19 cellular contexts compared by ENCODE assay signal in the genomic region with DNA sequence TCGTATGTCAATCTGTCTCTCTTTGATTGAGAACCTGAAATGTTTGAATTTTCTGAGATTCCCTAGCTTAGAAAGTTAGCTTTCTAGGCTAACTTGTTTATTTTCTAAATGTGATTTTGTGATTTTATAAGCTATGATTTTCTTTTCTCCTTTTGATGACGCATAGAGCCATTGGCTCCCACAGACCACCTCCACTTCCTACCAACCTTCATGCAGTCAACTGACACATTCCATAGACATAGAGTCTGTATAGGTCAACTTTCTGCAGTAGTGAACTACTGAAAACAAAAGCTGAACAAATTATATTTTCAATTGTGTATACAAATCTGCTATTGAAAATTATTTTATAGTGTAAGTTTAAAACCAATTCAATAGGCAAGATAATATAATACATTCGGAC. TPM values are rescaled to one million over a fixed set of nuclear protein-coding genes. Genes with fewer than 3 reads are reported as not detected.
"Had no signal": no experiment of that assay in that cellular context is flagged by ENCODE, and none has a peak within 500 bp of the region (broad histone marks: within the 10 kb centered on the region; RNA-seq: fewer than 3 reads in every experiment).

No MANE protein-coding gene starts in this region.

- H3K4me3 Mint-ChIP-seq: neural crest cell had no signal

- H3K27ac ChIP-seq: coronary artery, epithelial cell of prostate, gastrocnemius medialis, pancreas, stomach, thoracic aorta had no signal

- H3K4me3 ChIP-seq: coronary artery, gastrocnemius medialis, pancreas, stomach, thoracic aorta had no signal

- H3K27me3 ChIP-seq: gastrocnemius medialis, pancreas, stomach had no signal

- H3K9me3 ChIP-seq: gastrocnemius medialis, pancreas, stomach, thoracic aorta had no signal

- DNase-seq: activated CD4-positive, alpha-beta T cell treated with anti-CD3 and anti-CD28 coated beads for 1 hour; activated CD8-positive, alpha-beta memory T cell treated with anti-CD3 and anti-CD28 coated beads for 24 hours; activated effector memory CD4-positive, alpha-beta T cell treated with Interleukin-2 at 50 U/mL for 16 hours; caudate nucleus; effector CD8-positive, alpha-beta T cell; gastrocnemius medialis; kidney; left ventricle myocardium superior; mesenchymal stem cell; pancreas; stimulated activated CD4-positive, alpha-beta T cell treated with anti-CD3 and anti-CD28 coated beads, Interleukin-15, amount 100 ng/mL, for 24 hours; stimulated activated CD4-positive, alpha-beta T cell treated with anti-CD3 and anti-CD28 coated beads, Interleukin-4, amount 100 ng/mL, for 24 hours; stomach; T-helper 9 cell had no signal

- H3K9me3 Mint-ChIP-seq: neural crest cell had no signal

- H3K36me3 ChIP-seq: gastrocnemius medialis, pancreas, stomach, thoracic aorta had no signal

- H3K4me1 ChIP-seq: gastrocnemius medialis, pancreas had no signal

- ATAC-seq: gastrocnemius medialis, left ventricle myocardium superior, pancreas had no signal

RNA-seq across cellular contexts. Expression of a gene that starts 2.8 kb away (rescaled TPM):
- total RNA-seq: neural crest cell, renal cortical epithelial cell had no signal
